ENCODE assay signal across 1 cellular context in genomic region chr1:41773144-41773571, GRCh38.
TF ChIP-seq lines count a peak whose summit lies in the region.

No MANE protein-coding gene starts in this region.

TF ChIP-seq in SK-N-SH treated with all-trans-retinoic acid at 6 μM for 48 hours, 23 proteins besides CTCF, POLR2A, EP300 and RAD21:
- TF ChIP-seq GLIS3 (CRISPR knock-in tag; IDR thresholded peaks at IDR 0.05) (no peak), TOX (CRISPR knock-in tag; IDR thresholded peaks at IDR 0.05; ENCODE audit: borderline replicate concordance) (no peak), ESRRG (CRISPR knock-in tag; IDR thresholded peaks at IDR 0.05) (no peak), CSDC2 (CRISPR knock-in tag; IDR thresholded peaks at IDR 0.05) (no peak), TCF4 (CRISPR knock-in tag; IDR thresholded peaks at IDR 0.05; ENCODE audit: borderline replicate concordance) (no peak), ISL1 (CRISPR knock-in tag; IDR thresholded peaks at IDR 0.05) (no peak), ZFP30 (CRISPR knock-in tag; IDR thresholded peaks at IDR 0.05) (no peak), OSR1 (CRISPR knock-in tag; IDR thresholded peaks at IDR 0.05) (no peak)
- TF ChIP-seq, protein P1, sequence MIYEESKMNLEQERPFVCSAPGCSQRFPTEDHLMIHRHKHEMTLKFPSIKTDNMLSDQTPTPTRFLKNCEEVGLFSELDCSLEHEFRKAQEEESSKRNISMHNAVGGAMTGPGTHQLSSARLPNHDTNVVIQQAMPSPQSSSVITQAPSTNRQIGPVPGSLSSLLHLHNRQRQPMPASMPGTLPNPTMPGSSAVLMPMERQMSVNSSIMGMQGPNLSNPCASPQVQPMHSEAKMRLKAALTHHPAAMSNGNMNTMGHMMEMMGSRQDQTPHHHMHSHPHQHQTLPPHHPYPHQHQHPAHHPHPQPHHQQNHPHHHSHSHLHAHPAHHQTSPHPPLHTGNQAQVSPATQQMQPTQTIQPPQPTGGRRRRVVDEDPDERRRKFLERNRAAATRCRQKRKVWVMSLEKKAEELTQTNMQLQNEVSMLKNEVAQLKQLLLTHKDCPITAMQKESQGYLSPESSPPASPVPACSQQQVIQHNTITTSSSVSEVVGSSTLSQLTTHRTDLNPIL (CRISPR knock-in tag; IDR thresholded peaks at IDR 0.05; ENCODE audit: low read depth), result no peak
